ENCODE assay signal across 8 cellular contexts in the genomic region with DNA sequence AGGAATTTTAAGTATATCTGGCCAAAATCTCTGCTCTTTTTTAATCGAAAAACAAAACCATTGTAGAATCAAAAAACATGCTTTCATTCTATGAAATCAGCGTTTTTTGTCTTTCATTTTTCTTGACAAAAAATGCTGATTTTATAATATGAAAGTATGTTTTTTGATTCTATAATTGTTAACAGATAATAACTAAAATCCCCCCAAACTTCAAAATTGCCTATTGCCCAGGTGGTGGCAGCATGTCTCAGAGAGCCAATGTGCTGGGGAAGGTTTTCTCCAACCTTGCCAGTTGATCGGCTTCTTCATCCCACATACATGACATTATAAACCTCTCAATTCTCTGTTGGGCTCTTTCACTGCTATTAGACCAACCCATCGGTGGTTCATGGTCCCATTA. TPM values are rescaled to one million over a fixed set of nuclear protein-coding genes. Genes with fewer than 3 reads are reported as not detected.
A peak's percentile ranks its signal among the peaks of the same experiment; 100 is the strongest.
DNase-seq lines count a peak whose midpoint lies in the region; ATAC-seq, FAIRE-seq and TF ChIP-seq lines count a peak whose summit lies in the region.

No MANE protein-coding gene starts in this region.

- ATAC-seq in HG03469 (IDR thresholded peaks at IDR 0.05; ENCODE audit: unreplicated experiment), result no peak

- no peak for FAIRE-seq in D721Med (lab: Jason Lieb, UNC)

- DNase-seq in D721Med (ENCODE audit: insufficient read length, low spot score) (no peak), HT1080 (ENCODE audit: low read depth) (peak; percentile 52), middle frontal gyrus (ENCODE audit: extremely low spot score, low spot score) (peak; percentile 26), GOT3 (lab: John Stamatoyannopoulos, UW) (no peak), glutamatergic neuron (no peak), NCI-H1048 (lab: John Stamatoyannopoulos, UW) (no peak)

- H3K27ac Mint-ChIP-seq in brain, result peak overlapping the region in 1 of 5 experiments; percentile 45
- no peak overlapping the region for H3K27ac Mint-ChIP-seq in glutamatergic neuron (ENCODE audit: unreplicated experiment)

- peaks cover 0 to 3% (median 1%) of the 10 kb centered on the region in 5 experiments for H3K9me3 Mint-ChIP-seq in brain
- H3K9me3 Mint-ChIP-seq in glutamatergic neuron (ENCODE audit: unreplicated experiment), result peaks cover 2% of the 10 kb centered on the region

- TF ChIP-seq CTCF in D721Med (IDR thresholded peaks at IDR 0.05; ENCODE audit: insufficient read depth, missing control alignments), result peak; percentile 44
- TF ChIP-seq CTCF in brain (conservative IDR thresholded peaks at IDR 0.05), result peak; percentile 30 to 57
- no peak for TF ChIP-seq CTCF in glutamatergic neuron (IDR thresholded peaks at IDR 0.05; ENCODE audit: partially characterized antibody, unreplicated experiment)

- H3K4me3 Mint-ChIP-seq in brain (peak overlapping the region in 2 of 5 experiments; percentile 25 to 71), glutamatergic neuron (ENCODE audit: unreplicated experiment) (no peak overlapping the region)

- H3K4me1 Mint-ChIP-seq in brain (peaks cover 34% of the 10 kb centered on the region), glutamatergic neuron (ENCODE audit: low read depth, unreplicated experiment) (peaks cover 6% of the 10 kb centered on the region)

- H3K36me3 Mint-ChIP-seq in brain, result peaks cover 11% of the 10 kb centered on the region
- H3K36me3 Mint-ChIP-seq in glutamatergic neuron (ENCODE audit: unreplicated experiment), result no peaks in the 10 kb centered on the region

- H3K27me3 Mint-ChIP-seq in brain, result no peaks in the 10 kb centered on the region
- peaks cover 1% of the 10 kb centered on the region for H3K27me3 Mint-ChIP-seq in glutamatergic neuron (ENCODE audit: unreplicated experiment)

RNA-seq across cellular contexts. Expression of a gene that starts 5.1 kb away (rescaled TPM):
- 115 and 141 TPM in 2 replicates for total RNA-seq in HT1080 (2014; rRNA removed; shearing (Covaris generic))
- polyA plus RNA-seq in HT1080 (2015; cell fraction: cytosol; rRNA removed), result 61.6 and 68.0 TPM in 2 replicates
- polyA plus RNA-seq in HT1080 (2015; cell fraction: nucleus; rRNA removed), result 18.3 and 20.4 TPM in 2 replicates
- 23.1 TPM for polyA plus RNA-seq in brain (ENCODE audit: insufficient read depth, low read depth, low replicate concordance)
- 39.7 TPM for total RNA-seq in glutamatergic neuron (ENCODE audit: unreplicated experiment)

Comparison
In these comparisons a context has a peak if more than half of its experiments do, and no peak if none do; other contexts are left out.
1. DNase-seq: peak in HT1080 (single experiment) and middle frontal gyrus (single experiment); none in D721Med (single experiment), GOT3 (single experiment), glutamatergic neuron (single experiment) and NCI-H1048 (single experiment).